Comparison of ENCODE assay signal across 8 cellular contexts in the genomic region with DNA sequence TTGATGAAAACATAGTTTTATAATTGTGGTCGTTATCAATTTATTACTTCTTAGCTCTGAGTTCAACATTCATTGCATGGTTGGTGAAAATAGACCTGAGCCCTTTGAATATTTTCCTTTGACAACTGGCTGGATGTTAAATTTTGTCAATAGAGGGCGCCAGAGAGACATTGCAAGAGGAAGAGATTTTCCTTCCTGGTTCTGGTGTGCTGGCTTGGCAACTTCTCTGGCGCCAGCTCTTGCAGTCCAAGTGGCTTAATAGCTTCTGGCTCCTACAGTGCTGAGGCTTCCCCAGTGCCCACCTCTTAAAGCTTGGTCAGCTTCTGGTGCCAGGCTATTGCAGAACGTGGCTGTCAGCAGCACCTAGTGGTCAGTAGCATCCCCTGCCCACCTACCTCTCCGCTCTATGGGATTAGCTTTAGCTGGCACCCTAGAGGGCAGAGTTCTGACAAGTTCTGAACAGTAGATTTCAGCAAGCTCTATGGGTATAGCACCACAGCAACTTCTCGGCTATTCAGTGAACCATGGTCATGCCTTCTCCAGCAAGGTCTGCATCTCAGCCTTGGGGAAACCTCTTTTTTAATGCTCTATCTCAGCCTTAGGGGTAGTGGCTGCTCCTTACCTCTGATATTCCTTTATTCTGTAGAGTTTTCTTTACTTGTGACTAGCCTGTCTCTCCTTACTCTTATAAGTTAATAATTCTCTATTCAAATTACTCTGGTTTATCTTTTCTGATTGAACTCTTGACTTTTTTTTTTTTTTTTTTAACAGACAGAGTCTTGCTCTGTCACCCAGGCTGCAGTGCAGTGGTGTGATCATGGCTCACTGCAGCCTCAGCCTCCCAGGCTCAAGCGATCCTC. TPM values are rescaled to one million over a fixed set of nuclear protein-coding genes. Genes with fewer than 3 reads are reported as not detected.
A peak's percentile ranks its signal among the peaks of the same experiment; 100 is the strongest.
DNase-seq lines count a peak whose midpoint lies in the region; ATAC-seq, FAIRE-seq and TF ChIP-seq lines count a peak whose summit lies in the region.

No MANE protein-coding gene starts in this region.

- in situ Hi-C loops in K562 (cut with MboI), result loop anchor here (5.0 to 10.0 kb wide), 4 partner anchors 108 to 183 kb away; a partner anchor contains a TSS
- in situ Hi-C loops in gastrocnemius medialis (cut with MboI; ENCODE audit: low sequenced_read_pairs in 4 of 4), result loop anchor here (5.0 to 25.0 kb wide), 3 partner anchors 108 to 195 kb away; no protein-coding TSS in a partner anchor

- H2AFZ ChIP-seq in K562 (ENCODE audit: low read depth, low read length), result peak overlapping the region; percentile 61

- FAIRE-seq in TTC549 (lab: Jason Lieb, UNC) (peak; percentile 83), K562 (lab: Jason Lieb, UNC) (peak; percentile 81)

- H3K4me3 ChIP-seq in K562 (no peak overlapping the region), gastrocnemius medialis (no peak overlapping the region)

- CTCF ChIA-PET in K562 (lab: Yijun Ruan, JAX; ENCODE audit: low intra/inter-chr PET ratio), result interaction anchor here (0.6 to 5.1 kb wide), 8 partner anchors 46 to 200 kb away, joined by 3 to 54 read pairs (median 6); no protein-coding TSS in a partner anchor

- no peaks in the 10 kb centered on the region for H4K20me1 ChIP-seq in K562 (replicated peaks; ENCODE audit: control insufficient read depth, insufficient read depth, low read length)

- H3K27me3 ChIP-seq in K562 (ENCODE audit: control insufficient read depth in 2 of 2, insufficient read depth in 2 of 2, low read length in 2 of 2) (no peaks in the 10 kb centered on the region), gastrocnemius medialis (no peaks in the 10 kb centered on the region)

- no peak for TF ChIP-seq POLR2A in K562 (conservative IDR thresholded peaks at IDR 0.05)
- no peak for TF ChIP-seq POLR2A in gastrocnemius medialis (IDR thresholded peaks at IDR 0.05)

- peak; percentile 73 to 76 for TF ChIP-seq RAD21 in K562 (CRISPR knock-in tag; conservative IDR thresholded peaks at IDR 0.05 in 1 of 2, IDR thresholded peaks at IDR 0.05 in 1 of 2)

- POLR2A ChIA-PET in K562 (lab: Yijun Ruan, JAX), result interaction anchor here (1.5 kb wide), 1 partner anchor 116 kb away, joined by 3 read pairs; no protein-coding TSS in a partner anchor

- no peak overlapping the region for H3K27ac ChIP-seq in K562 (ENCODE audit: extremely low read depth, low read depth, low read length)
- no peak overlapping the region for H3K27ac ChIP-seq in gastrocnemius medialis

- TF ChIP-seq EP300 in K562 (IDR thresholded peaks at IDR 0.05; ENCODE audit: low read length), result no peak

- H3K9me3 ChIP-seq in K562 (replicated peaks; ENCODE audit: control insufficient read depth, insufficient read depth, low read depth, low read length) (no peaks in the 10 kb centered on the region), gastrocnemius medialis (no peaks in the 10 kb centered on the region)

- ATAC-seq in HG02642 (IDR thresholded peaks at IDR 0.05; ENCODE audit: poor library complexity, unreplicated experiment), result peak; percentile 64
- peak; percentile 85 for ATAC-seq in K562
- ATAC-seq in gastrocnemius medialis, result peak; percentile 81 to 91
- ATAC-seq in HG02571 (IDR thresholded peaks at IDR 0.05; ENCODE audit: unreplicated experiment), result no peak

- no peaks in the 10 kb centered on the region for H3K79me2 ChIP-seq in K562 (ENCODE audit: control insufficient read depth, insufficient read depth, low read length)

- WGBS in K562 (ENCODE audit: insufficient coverage, low coverage, missing lambda C conversion rate), result 25% methylated on average over 7 of the region's 7 CpGs

- no peaks in the 10 kb centered on the region for H3K9me1 ChIP-seq in K562 (ENCODE audit: control insufficient read depth, insufficient read depth, low read length)

- BruUV-seq in K562 (replicated peaks; lab: Mats Ljungman, UMichigan), result no TSS peak

- intact Hi-C loops in K562 (cut with micrococcal nuclease), result loop anchor here (1.0 to 5.0 kb wide), 7 partner anchors 59 to 192 kb away; a partner anchor contains a TSS
- intact Hi-C loops in gastrocnemius medialis (cut with DNase I; ENCODE audit: low total_unique reads), result loop anchor here (1.0 to 10.0 kb wide), 4 partner anchors 113 to 188 kb away; no protein-coding TSS in a partner anchor

- H3K36me3 ChIP-seq in K562 (ENCODE audit: control insufficient read depth, insufficient read depth, low read length) (no peaks in the 10 kb centered on the region), gastrocnemius medialis (no peaks in the 10 kb centered on the region)

- H3K9ac ChIP-seq in K562 (ENCODE audit: insufficient read depth in 1 of 2, low read depth in 2 of 2, low read length in 2 of 2), result no peak overlapping the region

- DNase-seq in DMS79 treated with DMSO at 0.1 percent for 48 hours (lab: John Stamatoyannopoulos, UW) (peak; percentile 96), NCI-H2107 (lab: John Stamatoyannopoulos, UW) (peak; percentile 79), K562 (ENCODE audit: extremely low read depth in 1 of 4, low spot score in 3 of 4) (peak; percentile 61 to 87 (median 64)), hypothalamus (lab: John Stamatoyannopoulos, UW) (peak in 46 of 51 donors; percentile 6 to 86 (median 44)), gastrocnemius medialis (peak; percentile 37 to 64)

- TF ChIP-seq CTCF in K562 (IDR thresholded peaks at IDR 0.05 in 2 of 3, conservative IDR thresholded peaks at IDR 0.05 in 1 of 3; ENCODE audit: insufficient read depth in 2 of 3, low read depth in 1 of 3, low read length in 3 of 3), result peak; percentile 90 to 94 (median 93)
- TF ChIP-seq CTCF in gastrocnemius medialis (IDR thresholded peaks at IDR 0.05 in 4 of 5, conservative IDR thresholded peaks at IDR 0.05 in 1 of 5), result peak; percentile 59 to 91 (median 72)

- H3K4me1 ChIP-seq in K562 (replicated peaks in 1 of 2; ENCODE audit: control insufficient read depth in 2 of 2, insufficient read depth in 2 of 2, low read length in 2 of 2) (peaks cover 9 to 19% of the 10 kb centered on the region in 2 experiments; a peak in 4 of 5 replicates), gastrocnemius medialis (peaks cover 6% of the 10 kb centered on the region in 2 donors)

- peak overlapping the region; percentile 11; the same call in 1 of the 2 replicates for H3K4me2 ChIP-seq in K562 (ENCODE audit: insufficient read depth, low read length)

TF ChIP-seq in K562, 482 proteins besides CTCF, POLR2A, EP300 and RAD21 (continues in another document):
- TF ChIP-seq SMARCA4 (IDR thresholded peaks at IDR 0.05) (peak; percentile 26; the same call in 1 of the 2 replicates), HCFC1 (IDR thresholded peaks at IDR 0.05; ENCODE audit: low read depth, low read length) (no peak), FOXK2 (conservative IDR thresholded peaks at IDR 0.05 in 1 of 2, IDR thresholded peaks at IDR 0.05 in 1 of 2; ENCODE audit: low read depth in 2 of 2) (0 out of 4 replicates have a peak, but pooled peaks of 1 of the 2 experiments have one; percentile 35), ATF7 (IDR thresholded peaks at IDR 0.05) (peak; percentile 46; the same call in 1 of the 2 replicates), HDGF (IDR thresholded peaks at IDR 0.05) (no peak), RBBP5 (IDR thresholded peaks at IDR 0.05; ENCODE audit: borderline replicate concordance, insufficient read depth, low read length, poor library complexity, severe bottlenecking) (no peak), NCOA2 (IDR thresholded peaks at IDR 0.05; ENCODE audit: partially characterized antibody in 2 of 2) (peak in 1 of 2 experiments; percentile 1), SMAD1 (IDR thresholded peaks at IDR 0.05; ENCODE audit: low read depth, low read length, partially characterized antibody) (no peak), CBX5 (IDR thresholded peaks at IDR 0.05; ENCODE audit: borderline replicate concordance, low read depth) (no peak), CTBP1 (IDR thresholded peaks at IDR 0.05; ENCODE audit: borderline replicate concordance) (0 out of 2 replicates have a peak, but pooled peaks have one; percentile 13), CBFA2T3 (IDR thresholded peaks at IDR 0.05) (no peak), WHSC1 (IDR thresholded peaks at IDR 0.05; ENCODE audit: low read length) (no peak), POLR2G (IDR thresholded peaks at IDR 0.05; ENCODE audit: low read depth, low read length) (no peak)
- TF ChIP-seq, protein P1, sequence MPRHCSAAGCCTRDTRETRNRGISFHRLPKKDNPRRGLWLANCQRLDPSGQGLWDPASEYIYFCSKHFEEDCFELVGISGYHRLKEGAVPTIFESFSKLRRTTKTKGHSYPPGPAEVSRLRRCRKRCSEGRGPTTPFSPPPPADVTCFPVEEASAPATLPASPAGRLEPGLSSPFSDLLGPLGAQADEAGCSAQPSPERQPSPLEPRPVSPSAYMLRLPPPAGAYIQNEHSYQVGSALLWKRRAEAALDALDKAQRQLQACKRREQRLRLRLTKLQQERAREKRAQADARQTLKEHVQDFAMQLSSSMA (CRISPR knock-in tag; IDR thresholded peaks at IDR 0.05), result no peak

RNA-seq across cellular contexts. Expression of a gene that starts 59.4 kb away (rescaled TPM):
- 28.7 and 32.1 TPM in 2 replicates for total RNA-seq in K562 (2011; cell fraction: chromatin; rRNA removed; ENCODE audit: low replicate concordance)
- total RNA-seq in K562 (2011; cell fraction: nucleolus; rRNA removed), result 16.7 and 18.3 TPM in 2 replicates
- total RNA-seq in K562 (2011; cell fraction: nucleoplasm; rRNA removed), result 17.2 and 24.5 TPM in 2 replicates
- total RNA-seq in K562 (2014; rRNA removed) (5.6 and 7.5 TPM in 2 replicates), K562 (2014; rRNA removed; fragmentation: Illumina TruSeq; extraction: Trizol) (9.5 and 13.3 TPM in 2 replicates), K562 (2015; rRNA removed; fragmentation: Illumina TruSeq; extraction: Trizol) (8.6 and 10.3 TPM in 2 replicates), K562 (2021) (10.5 and 13.1 TPM in 2 replicates), gastrocnemius medialis (1 to 10 TPM; 1.1 to 3.4 (median 2.6) TPM)
- polyA plus RNA-seq in K562 (2011; rRNA removed) (18.7 and 23.8 TPM in 2 replicates), K562 (2014; fragmentation: Illumina TruSeq; extraction: Trizol) (8.2 and 11.3 TPM in 2 replicates), K562 (2014; fragmentation: Nextera tagmentation; extraction: Ambion mirVana) (1 to 10 TPM; 2.0 to 3.0 TPM), K562 (2014; rRNA removed) (6.1 and 6.2 TPM in 2 replicates)
- 6.5 and 9.3 TPM in 2 replicates for polyA plus RNA-seq in K562 (2011; cell fraction: cytosol; rRNA removed)
- polyA plus RNA-seq in K562 (2011; cell fraction: nucleus; rRNA removed), result 11.8 and 12.2 TPM in 2 replicates
- polyA plus RNA-seq in K562 (2012), result 6.9 and 7.1 TPM in 2 replicates
- 21.6 and 23.6 TPM in 2 replicates for polyA minus RNA-seq in K562 (2011; rRNA and poly(A)+ RNA removed)
- 5.0 and 5.7 TPM in 2 replicates for polyA minus RNA-seq in K562 (2011; cell fraction: cytosol; rRNA and poly(A)+ RNA removed)
- 14.5 and 14.7 TPM in 2 replicates for polyA minus RNA-seq in K562 (2011; cell fraction: nucleus; rRNA and poly(A)+ RNA removed)

Comparison
In these comparisons a context has a peak if more than half of its experiments do, and no peak if none do; other contexts are left out.
1. DNase-seq: peak in every context shown above with its lines; median percentile 96 in DMS79 treated with DMSO at 0.1 percent for 48 hours; 79 in NCI-H2107; 64 in K562; 50 in gastrocnemius medialis; 44 in hypothalamus.